In genomic region chr2:14675489-14675888, GRCh38 we compare ENCODE assay signal across 25 cellular contexts. TPM values are rescaled to one million over a fixed set of nuclear protein-coding genes. Genes with fewer than 3 reads are reported as not detected.
"Had no signal": no experiment of that assay in that cellular context is flagged by ENCODE, and none has a peak within 500 bp of the region (broad histone marks: within the 10 kb centered on the region; RNA-seq: fewer than 3 reads in every experiment).

No MANE protein-coding gene starts in this region.

- H3K36me3 ChIP-seq: esophagus squamous epithelium, left ventricle myocardium inferior, lower lobe of right lung, prostate gland, right lobe of liver, suprapubic skin, thyroid gland had no signal

- H3K4me3 Mint-ChIP-seq: immature natural killer cell; memory B cell; mesothelial cell of epicardium; natural killer cell; neural crest cell; stimulated activated effector memory CD8-positive, alpha-beta T cell treated with anti-CD3 and anti-CD28 coated beads, Interleukin-12 subunit alpha, Interleukin-12 subunit beta, amount 100 ng/mL, for 72 hours; type B pancreatic cell had no signal

- H3K9me3 ChIP-seq: esophagus squamous epithelium, left ventricle myocardium inferior, lower lobe of right lung, prostate gland, right lobe of liver, suprapubic skin, thyroid gland had no signal

- H3K27ac Mint-ChIP-seq: immature natural killer cell; memory B cell; mesothelial cell of epicardium; natural killer cell; stimulated activated effector memory CD8-positive, alpha-beta T cell treated with anti-CD3 and anti-CD28 coated beads, Interleukin-12 subunit alpha, Interleukin-12 subunit beta, amount 100 ng/mL, for 72 hours; type B pancreatic cell had no signal

- H3K27ac ChIP-seq: dorsolateral prefrontal cortex, epithelial cell of prostate, esophagus squamous epithelium, foreskin keratinocyte, left ventricle myocardium inferior, lower lobe of right lung, parathyroid adenoma, prostate gland, right lobe of liver, suprapubic skin, thyroid gland had no signal

- H3K27me3 ChIP-seq: dorsolateral prefrontal cortex, esophagus squamous epithelium, foreskin keratinocyte, right lobe of liver, suprapubic skin, thyroid gland had no signal

- H3K4me1 ChIP-seq: foreskin keratinocyte, left ventricle myocardium inferior, lower lobe of right lung, parathyroid adenoma, prostate gland, right lobe of liver, thyroid gland had no signal

- H3K4me3 ChIP-seq: dorsolateral prefrontal cortex, esophagus squamous epithelium, left ventricle myocardium inferior, lower lobe of right lung, prostate gland, right lobe of liver, suprapubic skin, thyroid gland had no signal

- H3K36me3 Mint-ChIP-seq: immature natural killer cell; memory B cell; mesothelial cell of epicardium; natural killer cell; stimulated activated effector memory CD8-positive, alpha-beta T cell treated with anti-CD3 and anti-CD28 coated beads, Interleukin-12 subunit alpha, Interleukin-12 subunit beta, amount 100 ng/mL, for 72 hours; type B pancreatic cell had no signal

- H3K9me3 Mint-ChIP-seq: mesothelial cell of epicardium, neural crest cell, type B pancreatic cell had no signal

- DNase-seq: cortex of kidney; dorsolateral prefrontal cortex; effector memory CD4-positive, alpha-beta T cell; esophagus squamous epithelium; foreskin keratinocyte; immature natural killer cell; kidney; left cardiac atrium; left ventricle myocardium inferior; lower lobe of right lung; natural killer cell; right lobe of liver; stimulated activated CD4-positive, alpha-beta T cell treated with anti-CD3 and anti-CD28 coated beads, Interleukin-4, amount 100 ng/mL, for 1 hour; stimulated activated CD8-positive, alpha-beta memory T cell treated with anti-CD3 and anti-CD28 coated beads, Interleukin-4, amount 100 ng/mL, for 48 hours; stimulated activated naive CD8-positive, alpha-beta T cell treated with anti-CD3 and anti-CD28 coated beads, Interleukin-15, Interleukin-2, amounts not matched to agents 100 U/mL and 50 U/mL, for 24 hours; thyroid gland had no signal

- H3K27me3 Mint-ChIP-seq: memory B cell had no signal

- H3K4me1 Mint-ChIP-seq: immature natural killer cell; memory B cell; mesothelial cell of epicardium; natural killer cell; neural crest cell; stimulated activated effector memory CD8-positive, alpha-beta T cell treated with anti-CD3 and anti-CD28 coated beads, Interleukin-12 subunit alpha, Interleukin-12 subunit beta, amount 100 ng/mL, for 72 hours had no signal

RNA-seq across cellular contexts. Expression of gene LRATD1, which starts 43.0 kb away (rescaled TPM):
- total RNA-seq: natural killer cell had no signal
